8 cellular contexts compared by ENCODE assay signal in the genomic region with DNA sequence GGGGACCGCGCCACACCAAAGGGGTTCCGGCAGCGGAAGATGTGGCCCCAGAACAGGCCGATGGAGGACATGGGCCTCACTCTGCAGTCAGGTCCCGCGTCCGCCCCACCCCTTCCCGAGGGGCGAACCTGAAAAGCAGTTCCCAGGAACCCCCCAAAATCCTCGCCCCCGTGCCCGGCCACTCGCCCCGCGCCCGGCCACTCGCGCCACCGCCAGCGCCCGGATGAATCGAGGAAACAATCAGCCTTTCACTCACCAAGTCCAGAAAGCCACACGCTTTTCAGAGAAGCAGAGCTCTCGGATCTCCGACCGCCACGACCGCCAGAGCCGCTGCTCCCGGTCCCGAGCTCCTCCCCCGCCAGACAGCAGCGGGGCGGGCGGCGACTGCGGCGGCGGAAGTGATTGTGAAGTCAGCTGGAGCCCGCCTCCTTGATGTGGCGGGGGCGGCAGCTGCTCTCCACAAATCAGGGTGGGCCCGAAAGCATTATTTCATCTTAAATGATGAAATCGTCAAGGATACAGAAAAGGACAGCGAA. TPM values are rescaled to one million over a fixed set of nuclear protein-coding genes. Genes with fewer than 3 reads are reported as not detected.
DNase-seq lines count a peak whose midpoint lies in the region; ATAC-seq and TF ChIP-seq lines count a peak whose summit lies in the region.

PJA1 (minus strand) TSS at position 338 of the 536 bp plus-strand sequence. CDS start 2,380 bp downstream, outside the sequence.

- no peak for TF ChIP-seq POLR2A in erythroblast (IDR thresholded peaks at IDR 0.05; ENCODE audit: low read length)

- no peaks in the 10 kb centered on the region for H3K27me3 Mint-ChIP-seq in CD8-positive, alpha-beta T cell (ENCODE audit: low read depth)
- H3K27me3 Mint-ChIP-seq in activated T-cell treated with anti-CD3 and anti-CD28 coated beads, Interleukin-2, amount 50 U/mL, for 24 hours, result peaks cover 42% of the 10 kb centered on the region

- POLR2A ChIA-PET in CD8-positive, alpha-beta T cell (lab: Charles Lee), result interaction anchor here (0.9 to 1.3 kb wide), 3 partner anchors 9 to 336 kb away, joined by 3 to 7 read pairs (median 4); partner anchors contain the start of gene EFNB1

- DNase-seq in CD8-positive, alpha-beta T cell, result peak; percentile 48 to 79 (median 64)
- DNase-seq in HPDE6-E6E7 (ENCODE audit: extremely low spot score), result peak; percentile 43
- DNase-seq in OCI-M1 (lab: John Stamatoyannopoulos, UW), result peak; percentile 75
- DNase-seq in activated T-cell treated with anti-CD3 and anti-CD28 coated beads, Interleukin-2, amount 50 U/mL, for 24 hours, result peak; percentile 77
- peak; percentile 57 to 60 for DNase-seq in erythroblast (lab: John Stamatoyannopoulos, UW)
- peak; percentile 25 to 46 for DNase-seq in stimulated activated CD8-positive, alpha-beta memory T cell treated with anti-CD3 and anti-CD28 coated beads, Interleukin-4, amount 100 ng/mL, for 4 hours (ENCODE audit: low read depth in 2 of 2, low spot score in 1 of 2)

- peak within 1 kb of the TSS; percentile 93 for H3K27ac Mint-ChIP-seq in CD8-positive, alpha-beta T cell
- H3K27ac Mint-ChIP-seq in activated T-cell treated with anti-CD3 and anti-CD28 coated beads, Interleukin-2, amount 50 U/mL, for 24 hours, result peak within 1 kb of the TSS; percentile 87

- no peaks in the 10 kb centered on the region for H3K9me3 Mint-ChIP-seq in CD8-positive, alpha-beta T cell
- no peaks in the 10 kb centered on the region for H3K9me3 Mint-ChIP-seq in activated T-cell treated with anti-CD3 and anti-CD28 coated beads, Interleukin-2, amount 50 U/mL, for 24 hours

- H3K36me3 Mint-ChIP-seq in CD8-positive, alpha-beta T cell, result peaks cover 33% of the 10 kb centered on the region
- H3K36me3 Mint-ChIP-seq in activated T-cell treated with anti-CD3 and anti-CD28 coated beads, Interleukin-2, amount 50 U/mL, for 24 hours (ENCODE audit: low read depth), result peaks cover 17% of the 10 kb centered on the region

- ATAC-seq in CD8-positive, alpha-beta T cell, result peak; percentile 75
- ATAC-seq in GM19463 (IDR thresholded peaks at IDR 0.05; ENCODE audit: unreplicated experiment), result peak; percentile 94

- no peaks in the 10 kb centered on the region for H3K9me3 ChIP-seq in CD8-positive, alpha-beta T cell (ENCODE audit: low read length)
- H3K9me3 ChIP-seq in mucosa of rectum (ENCODE audit: control insufficient read depth in 2 of 2, low read length in 2 of 2), result peaks cover 0 to 5% of the 10 kb centered on the region in 2 donors

- peaks cover 35% of the 10 kb centered on the region for H3K4me1 Mint-ChIP-seq in CD8-positive, alpha-beta T cell (ENCODE audit: low read depth)
- peaks cover 37% of the 10 kb centered on the region for H3K4me1 Mint-ChIP-seq in activated T-cell treated with anti-CD3 and anti-CD28 coated beads, Interleukin-2, amount 50 U/mL, for 24 hours (ENCODE audit: low read depth)

- CTCF ChIA-PET in CD8-positive, alpha-beta T cell (lab: Charles Lee), result interaction anchor here (1.0 to 1.4 kb wide), 2 partner anchors 56 to 337 kb away, joined by 3 to 4 read pairs; no protein-coding TSS in a partner anchor

- H3K4me1 ChIP-seq in CD8-positive, alpha-beta T cell (ENCODE audit: insufficient read depth, low read length), result peaks cover 30% of the 10 kb centered on the region
- peaks cover 2 to 3% of the 10 kb centered on the region in 2 donors for H3K4me1 ChIP-seq in mucosa of rectum (ENCODE audit: control insufficient read depth in 2 of 2, insufficient read depth in 2 of 2, low read length in 2 of 2)

- no peaks in the 10 kb centered on the region for H3K36me3 ChIP-seq in CD8-positive, alpha-beta T cell (ENCODE audit: insufficient read depth, low read length)
- H3K36me3 ChIP-seq in mucosa of rectum (ENCODE audit: control insufficient read depth in 2 of 2, insufficient read depth in 2 of 2, low read length in 2 of 2), result no peaks in the 10 kb centered on the region

- peak within 1 kb of the TSS; percentile 52 for H3K9ac ChIP-seq in mucosa of rectum (ENCODE audit: low read depth in 1 of 2, low read length in 2 of 2)

- peak within 1 kb of the TSS; percentile 92 for H3K4me3 Mint-ChIP-seq in CD8-positive, alpha-beta T cell
- peak within 1 kb of the TSS; percentile 83 for H3K4me3 Mint-ChIP-seq in activated T-cell treated with anti-CD3 and anti-CD28 coated beads, Interleukin-2, amount 50 U/mL, for 24 hours

- peak within 1 kb of the TSS; percentile 74 for H3K4me3 ChIP-seq in CD8-positive, alpha-beta T cell (ENCODE audit: low read depth, low read length)
- peak within 1 kb of the TSS; percentile 66 to 73 for H3K4me3 ChIP-seq in mucosa of rectum (ENCODE audit: low read length in 2 of 2)

- peak within 1 kb of the TSS; percentile 74 for H3K27ac ChIP-seq in CD8-positive, alpha-beta T cell (ENCODE audit: low read depth, low read length)
- H3K27ac ChIP-seq in mucosa of rectum (ENCODE audit: low read depth in 2 of 2, low read length in 2 of 2), result peak within 1 kb of the TSS in 1 of 2 donors; percentile 63

- no peaks in the 10 kb centered on the region for H3K27me3 ChIP-seq in CD8-positive, alpha-beta T cell (ENCODE audit: insufficient read depth, low read length)
- peaks cover 2 to 3% of the 10 kb centered on the region in 2 donors for H3K27me3 ChIP-seq in mucosa of rectum (ENCODE audit: control insufficient read depth in 2 of 2, insufficient read depth in 2 of 2, low read length in 2 of 2)

- intact Hi-C loops in CD8-positive, alpha-beta T cell (cut with DNase I, micrococcal nuclease), result loop anchor here (1.0 to 10.0 kb wide), 5 partner anchors 120 to 967 kb away; partner anchors contain the start of genes EFNB1 (in 1 of the 2), IGBP1 (in 1 of the 2) and YIPF6 (in 1 of the 2)

- TF ChIP-seq CTCF in CD8-positive, alpha-beta T cell (IDR thresholded peaks at IDR 0.05), result no peak

RNA-seq across cellular contexts. Expression of gene PJA1, which starts in this region (rescaled TPM):
- total RNA-seq in CD8-positive, alpha-beta T cell, result 10 to 100 TPM; 36.5 to 38.7 TPM
